ENCODE assay signal across 8 cellular contexts in the genomic region with DNA sequence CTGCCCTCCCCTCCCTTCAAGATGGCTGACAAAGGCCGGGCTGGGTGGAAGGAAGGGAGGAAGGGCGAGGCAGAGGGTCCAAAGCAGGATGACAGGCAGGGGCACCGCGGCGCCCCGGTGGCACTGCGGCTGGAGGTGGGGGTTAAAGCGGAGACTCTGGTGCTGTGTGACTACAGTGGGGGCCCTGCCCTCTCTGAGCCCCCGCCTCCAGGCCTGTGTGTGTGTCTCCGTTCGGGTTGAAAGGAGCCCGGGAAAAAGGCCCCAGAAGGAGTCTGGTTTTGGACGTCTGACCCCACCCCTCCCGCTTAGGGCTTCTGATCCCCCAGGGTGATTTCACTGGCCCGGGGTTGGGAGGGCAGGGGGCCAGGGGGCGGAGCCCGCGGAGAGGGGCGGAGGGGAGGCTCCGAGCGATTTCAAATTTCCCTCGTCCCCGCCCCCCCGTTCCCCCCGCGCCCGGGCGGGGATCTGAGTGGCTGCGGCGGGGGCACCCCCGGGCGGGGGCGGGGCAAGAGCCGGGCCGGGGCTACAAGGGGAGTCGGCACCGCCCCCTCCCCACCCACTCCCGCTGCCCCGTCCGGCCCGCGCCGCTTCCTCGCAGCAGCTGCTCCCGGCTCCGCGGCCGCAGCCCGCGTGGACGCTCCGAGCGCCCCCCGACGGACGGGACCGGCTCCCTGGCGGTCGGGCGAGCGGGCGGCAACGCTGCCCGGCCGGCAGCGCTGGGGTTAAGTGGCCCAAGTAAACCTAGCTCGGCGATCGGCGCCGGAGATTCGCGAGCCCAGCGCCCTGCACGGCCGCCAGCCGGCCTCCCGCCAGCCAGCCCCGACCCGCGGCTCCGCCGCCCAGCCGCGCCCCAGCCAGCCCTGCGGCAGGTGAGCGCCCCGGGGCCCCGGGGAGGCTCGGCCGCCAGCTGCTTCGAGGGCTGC. TPM values are rescaled to one million over a fixed set of nuclear protein-coding genes. Genes with fewer than 3 reads are reported as not detected.
DNase-seq lines count a peak whose midpoint lies in the region; ATAC-seq, FAIRE-seq and TF ChIP-seq lines count a peak whose summit lies in the region.

Gene DNMT3B, plus strand, starts transcription at position 555 of the 923 bp plus-strand sequence. CDS start 17,939 bp downstream, outside the sequence.

- dilution Hi-C loops in keratinocyte (cut with MboI; ENCODE audit: extremely low pct_ligation_motif_present, low sequenced_read_pairs), result no loop called here

- H3K9me1 ChIP-seq in keratinocyte (ENCODE audit: control insufficient read depth, extremely low read depth, insufficient read depth, low read length), result no peaks in the 10 kb centered on the region

- H3K27me3 ChIP-seq in keratinocyte (ENCODE audit: control insufficient read depth, extremely low read depth, insufficient read depth, low read length), result no peaks in the 10 kb centered on the region

- FAIRE-seq in keratinocyte (lab: Jason Lieb, UNC), result no peak

- H4K20me1 ChIP-seq in keratinocyte (ENCODE audit: control insufficient read depth, extremely low read depth, insufficient read depth, low read length), result no peaks in the 10 kb centered on the region

- H3K9ac ChIP-seq in keratinocyte (ENCODE audit: control insufficient read depth, extremely low read depth, insufficient read depth, low read length), result peak within 1 kb of the TSS; percentile 61

- no peaks in the 10 kb centered on the region for H3K36me3 ChIP-seq in keratinocyte (ENCODE audit: control insufficient read depth in 2 of 2, extremely low read depth in 1 of 2, insufficient read depth in 2 of 2, low read length in 2 of 2)

- H2AFZ ChIP-seq in keratinocyte (ENCODE audit: control insufficient read depth, low read length), result peak within 1 kb of the TSS; percentile 72

- peak; percentile 59 for ATAC-seq in HG02623 (IDR thresholded peaks at IDR 0.05; ENCODE audit: unreplicated experiment)

- TF ChIP-seq CTCF in GM12864 (IDR thresholded peaks at IDR 0.05; ENCODE audit: low read depth, low read length, missing control alignments), result peak; percentile 14
- peak; percentile 56 for TF ChIP-seq CTCF in VCaP (conservative IDR thresholded peaks at IDR 0.05)
- TF ChIP-seq CTCF in cardiac fibroblast (IDR thresholded peaks at IDR 0.05; ENCODE audit: low read depth, low read length), result no peak
- TF ChIP-seq CTCF in keratinocyte (optimal IDR thresholded peaks at IDR 0.05 in 1 of 3, IDR thresholded peaks at IDR 0.05 in 1 of 3, conservative IDR thresholded peaks at IDR 0.05 in 1 of 3; ENCODE audit: extremely low read depth in 1 of 3, insufficient read depth in 2 of 3, low read length in 3 of 3), result peak in 1 of 3 experiments; percentile 37

- DNase-seq in GM12864 (ENCODE audit: low read depth), result no peak
- peak; percentile 6 for DNase-seq in NCI-H187 treated with DMSO at 0.1 percent for 48 hours (lab: John Stamatoyannopoulos, UW)
- peak; percentile 71 to 79 for DNase-seq in cardiac fibroblast (ENCODE audit: low read depth in 2 of 2)
- no peak for DNase-seq in keratinocyte (ENCODE audit: low read depth, low spot score)
- DNase-seq in stimulated activated CD4-positive, alpha-beta T cell treated with anti-CD3 and anti-CD28 coated beads, Interleukin-12 subunit alpha, Interleukin-12 subunit beta, amount 100 ng/mL, for 48 hours (ENCODE audit: low read depth in 2 of 3, low spot score in 1 of 3), result peak in 2 of 3 donors; percentile 52 to 60
- no peak for DNase-seq in dedifferentiated amniotic fluid mesenchymal stem cell (ENCODE audit: extremely low spot score)

- no peaks in the 10 kb centered on the region for H3K9me3 ChIP-seq in keratinocyte (ENCODE audit: control insufficient read depth, low read depth, low read length)

- H3K4me3 ChIP-seq in GM12864 (ENCODE audit: low read depth, low read length), result peak within 1 kb of the TSS; percentile 64
- H3K4me3 ChIP-seq in cardiac fibroblast (replicated peaks in 1 of 2; ENCODE audit: low read depth in 2 of 2, low read length in 2 of 2), result peak within 1 kb of the TSS; percentile 71 to 88
- H3K4me3 ChIP-seq in keratinocyte (ENCODE audit: control insufficient read depth in 2 of 3, extremely low read depth in 1 of 3, insufficient read depth in 2 of 3, low read depth in 1 of 3, low read length in 3 of 3), result peak within 1 kb of the TSS; percentile 43 to 70 (median 70)

- H3K27ac ChIP-seq in VCaP (peak within 1 kb of the TSS; percentile 83), keratinocyte (ENCODE audit: control insufficient read depth, insufficient read depth, low read length) (peak within 1 kb of the TSS; percentile 3)

- no peaks in the 10 kb centered on the region for H3K79me2 ChIP-seq in keratinocyte (ENCODE audit: control insufficient read depth, insufficient read depth, low read length)

- H3K4me1 ChIP-seq in keratinocyte (ENCODE audit: control insufficient read depth, extremely low read depth, insufficient read depth, low read length), result peaks cover 3% of the 10 kb centered on the region

- H3K4me2 ChIP-seq in keratinocyte (ENCODE audit: control insufficient read depth, extremely low read depth, insufficient read depth, low read depth, low read length), result peak within 1 kb of the TSS; percentile 84

RNA-seq across cellular contexts. Expression of gene DNMT3B, which starts in this region (rescaled TPM):
- polyA plus RNA-seq in keratinocyte, result 0.68 to 1.1 TPM (median 0.86 TPM) in 3 replicates
- polyA plus RNA-seq in keratinocyte (2011; ENCODE audit: low read depth), result 0.36 TPM
- 0.47 and 0.49 TPM in 2 replicates for polyA plus RNA-seq in keratinocyte (2011; cell fraction: cytosol; rRNA removed)
- polyA plus RNA-seq in keratinocyte (2011; cell fraction: nucleus; rRNA removed), result 1.8 TPM in 2 replicates
- polyA plus RNA-seq in keratinocyte (2012; ENCODE audit: low replicate concordance), result 0.48 and 0.80 TPM in 2 replicates
- 0.58 to 1.0 TPM (median 0.69 TPM) in 3 replicates for polyA minus RNA-seq in keratinocyte
- 0.58 TPM for polyA minus RNA-seq in keratinocyte (2011; cell fraction: cytosol; rRNA and poly(A)+ RNA removed)
- polyA minus RNA-seq in keratinocyte (2011; cell fraction: nucleus; rRNA and poly(A)+ RNA removed), result 0.63 and 1.0 TPM in 2 replicates

Comparison
In these comparisons a context has a peak if more than half of its experiments do, and no peak if none do; other contexts are left out.
1. DNase-seq: peak in NCI-H187 treated with DMSO at 0.1 percent for 48 hours (single experiment), cardiac fibroblast (2 of 2) and stimulated activated CD4-positive, alpha-beta T cell treated with anti-CD3 and anti-CD28 coated beads, Interleukin-12 subunit alpha, Interleukin-12 subunit beta, amount 100 ng/mL, for 48 hours (2 of 3); none in GM12864 (single experiment), keratinocyte (single experiment) and dedifferentiated amniotic fluid mesenchymal stem cell (single experiment).
2. Peak in every context shown above with its lines, with median percentiles within 50 percentile points of each other: H3K4me3 ChIP-seq.